ENCODE assay signal across 1 cellular context in genomic region chr1:234721476-234722266, GRCh38.
TF ChIP-seq lines count a peak whose summit lies in the region.

No MANE protein-coding gene starts in this region.

TF ChIP-seq in HepG2, 621 proteins besides CTCF, POLR2A, EP300 and RAD21 (continued from another document and continues in another):
- TF ChIP-seq SMC3 (IDR thresholded peaks at IDR 0.05; ENCODE audit: low read length), result 0 out of 2 replicates have a peak, but pooled peaks have one; percentile 9
- no peak for TF ChIP-seq CHD2 (IDR thresholded peaks at IDR 0.05; ENCODE audit: low read depth, low read length)
- TF ChIP-seq BCL6 (CRISPR knock-in tag; IDR thresholded peaks at IDR 0.05), result peak; percentile 97
- TF ChIP-seq, protein P1, sequence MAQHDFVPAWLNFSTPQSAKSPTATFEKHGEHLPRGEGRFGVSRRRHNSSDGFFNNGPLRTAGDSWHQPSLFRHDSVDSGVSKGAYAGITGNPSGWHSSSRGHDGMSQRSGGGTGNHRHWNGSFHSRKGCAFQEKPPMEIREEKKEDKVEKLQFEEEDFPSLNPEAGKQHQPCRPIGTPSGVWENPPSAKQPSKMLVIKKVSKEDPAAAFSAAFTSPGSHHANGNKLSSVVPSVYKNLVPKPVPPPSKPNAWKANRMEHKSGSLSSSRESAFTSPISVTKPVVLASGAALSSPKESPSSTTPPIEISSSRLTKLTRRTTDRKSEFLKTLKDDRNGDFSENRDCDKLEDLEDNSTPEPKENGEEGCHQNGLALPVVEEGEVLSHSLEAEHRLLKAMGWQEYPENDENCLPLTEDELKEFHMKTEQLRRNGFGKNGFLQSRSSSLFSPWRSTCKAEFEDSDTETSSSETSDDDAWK (CRISPR knock-in tag; IDR thresholded peaks at IDR 0.05), result no peak
- TF ChIP-seq, protein P2, sequence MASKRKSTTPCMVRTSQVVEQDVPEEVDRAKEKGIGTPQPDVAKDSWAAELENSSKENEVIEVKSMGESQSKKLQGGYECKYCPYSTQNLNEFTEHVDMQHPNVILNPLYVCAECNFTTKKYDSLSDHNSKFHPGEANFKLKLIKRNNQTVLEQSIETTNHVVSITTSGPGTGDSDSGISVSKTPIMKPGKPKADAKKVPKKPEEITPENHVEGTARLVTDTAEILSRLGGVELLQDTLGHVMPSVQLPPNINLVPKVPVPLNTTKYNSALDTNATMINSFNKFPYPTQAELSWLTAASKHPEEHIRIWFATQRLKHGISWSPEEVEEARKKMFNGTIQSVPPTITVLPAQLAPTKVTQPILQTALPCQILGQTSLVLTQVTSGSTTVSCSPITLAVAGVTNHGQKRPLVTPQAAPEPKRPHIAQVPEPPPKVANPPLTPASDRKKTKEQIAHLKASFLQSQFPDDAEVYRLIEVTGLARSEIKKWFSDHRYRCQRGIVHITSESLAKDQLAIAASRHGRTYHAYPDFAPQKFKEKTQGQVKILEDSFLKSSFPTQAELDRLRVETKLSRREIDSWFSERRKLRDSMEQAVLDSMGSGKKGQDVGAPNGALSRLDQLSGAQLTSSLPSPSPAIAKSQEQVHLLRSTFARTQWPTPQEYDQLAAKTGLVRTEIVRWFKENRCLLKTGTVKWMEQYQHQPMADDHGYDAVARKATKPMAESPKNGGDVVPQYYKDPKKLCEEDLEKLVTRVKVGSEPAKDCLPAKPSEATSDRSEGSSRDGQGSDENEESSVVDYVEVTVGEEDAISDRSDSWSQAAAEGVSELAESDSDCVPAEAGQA (IDR thresholded peaks at IDR 0.05; ENCODE audit: low read depth), result no peak; the same call in 1 of the 2 replicates
- TF ChIP-seq, protein P2 (CRISPR knock-in tag; IDR thresholded peaks at IDR 0.05; ENCODE audit: borderline replicate concordance), result peak; percentile 71; the same call in 1 of the 2 replicates
- TF ChIP-seq RCOR2 (CRISPR knock-in tag; IDR thresholded peaks at IDR 0.05), result peak; percentile 86
- peak; percentile 77 for TF ChIP-seq HNF4A (CRISPR knock-in tag; IDR thresholded peaks at IDR 0.05)
- TF ChIP-seq HDAC1 (CRISPR knock-in tag; IDR thresholded peaks at IDR 0.05), result peak; percentile 68
- TF ChIP-seq ZNF782 (CRISPR knock-in tag; IDR thresholded peaks at IDR 0.05; ENCODE audit: borderline replicate concordance), result no peak
- no peak for TF ChIP-seq SOX6 (IDR thresholded peaks at IDR 0.05)
- TF ChIP-seq SOX6 (CRISPR knock-in tag; IDR thresholded peaks at IDR 0.05), result peak; percentile 94
- TF ChIP-seq ZNF564 (CRISPR knock-in tag; IDR thresholded peaks at IDR 0.05), result 0 out of 2 replicates have a peak, but pooled peaks have one; percentile 58
- 0 out of 2 replicates have a peak, but pooled peaks have one; percentile 56 for TF ChIP-seq ZNF784 (CRISPR knock-in tag; IDR thresholded peaks at IDR 0.05; ENCODE audit: borderline replicate concordance)
- TF ChIP-seq, protein P3, sequence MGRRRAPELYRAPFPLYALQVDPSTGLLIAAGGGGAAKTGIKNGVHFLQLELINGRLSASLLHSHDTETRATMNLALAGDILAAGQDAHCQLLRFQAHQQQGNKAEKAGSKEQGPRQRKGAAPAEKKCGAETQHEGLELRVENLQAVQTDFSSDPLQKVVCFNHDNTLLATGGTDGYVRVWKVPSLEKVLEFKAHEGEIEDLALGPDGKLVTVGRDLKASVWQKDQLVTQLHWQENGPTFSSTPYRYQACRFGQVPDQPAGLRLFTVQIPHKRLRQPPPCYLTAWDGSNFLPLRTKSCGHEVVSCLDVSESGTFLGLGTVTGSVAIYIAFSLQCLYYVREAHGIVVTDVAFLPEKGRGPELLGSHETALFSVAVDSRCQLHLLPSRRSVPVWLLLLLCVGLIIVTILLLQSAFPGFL (CRISPR knock-in tag; IDR thresholded peaks at IDR 0.05), result no peak
- TF ChIP-seq JUND (CRISPR knock-in tag; IDR thresholded peaks at IDR 0.05), result no peak
- TF ChIP-seq, protein P4, sequence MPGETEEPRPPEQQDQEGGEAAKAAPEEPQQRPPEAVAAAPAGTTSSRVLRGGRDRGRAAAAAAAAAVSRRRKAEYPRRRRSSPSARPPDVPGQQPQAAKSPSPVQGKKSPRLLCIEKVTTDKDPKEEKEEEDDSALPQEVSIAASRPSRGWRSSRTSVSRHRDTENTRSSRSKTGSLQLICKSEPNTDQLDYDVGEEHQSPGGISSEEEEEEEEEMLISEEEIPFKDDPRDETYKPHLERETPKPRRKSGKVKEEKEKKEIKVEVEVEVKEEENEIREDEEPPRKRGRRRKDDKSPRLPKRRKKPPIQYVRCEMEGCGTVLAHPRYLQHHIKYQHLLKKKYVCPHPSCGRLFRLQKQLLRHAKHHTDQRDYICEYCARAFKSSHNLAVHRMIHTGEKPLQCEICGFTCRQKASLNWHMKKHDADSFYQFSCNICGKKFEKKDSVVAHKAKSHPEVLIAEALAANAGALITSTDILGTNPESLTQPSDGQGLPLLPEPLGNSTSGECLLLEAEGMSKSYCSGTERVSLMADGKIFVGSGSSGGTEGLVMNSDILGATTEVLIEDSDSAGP (CRISPR knock-in tag; IDR thresholded peaks at IDR 0.05; ENCODE audit: borderline replicate concordance), result no peak; the same call in 1 of the 2 replicates
- TF ChIP-seq SALL1 (CRISPR knock-in tag; IDR thresholded peaks at IDR 0.05), result peak; percentile 82
- peak; percentile 15; the same call in 1 of the 2 replicates for TF ChIP-seq ZSCAN29 (CRISPR knock-in tag; conservative IDR thresholded peaks at IDR 0.05)
- TF ChIP-seq DR1 (CRISPR knock-in tag; IDR thresholded peaks at IDR 0.05), result peak; percentile 87; the same call in 1 of the 2 replicates
- TF ChIP-seq TP53 (CRISPR knock-in tag; conservative IDR thresholded peaks at IDR 0.05), result peak; percentile 88
- TF ChIP-seq, protein P5, sequence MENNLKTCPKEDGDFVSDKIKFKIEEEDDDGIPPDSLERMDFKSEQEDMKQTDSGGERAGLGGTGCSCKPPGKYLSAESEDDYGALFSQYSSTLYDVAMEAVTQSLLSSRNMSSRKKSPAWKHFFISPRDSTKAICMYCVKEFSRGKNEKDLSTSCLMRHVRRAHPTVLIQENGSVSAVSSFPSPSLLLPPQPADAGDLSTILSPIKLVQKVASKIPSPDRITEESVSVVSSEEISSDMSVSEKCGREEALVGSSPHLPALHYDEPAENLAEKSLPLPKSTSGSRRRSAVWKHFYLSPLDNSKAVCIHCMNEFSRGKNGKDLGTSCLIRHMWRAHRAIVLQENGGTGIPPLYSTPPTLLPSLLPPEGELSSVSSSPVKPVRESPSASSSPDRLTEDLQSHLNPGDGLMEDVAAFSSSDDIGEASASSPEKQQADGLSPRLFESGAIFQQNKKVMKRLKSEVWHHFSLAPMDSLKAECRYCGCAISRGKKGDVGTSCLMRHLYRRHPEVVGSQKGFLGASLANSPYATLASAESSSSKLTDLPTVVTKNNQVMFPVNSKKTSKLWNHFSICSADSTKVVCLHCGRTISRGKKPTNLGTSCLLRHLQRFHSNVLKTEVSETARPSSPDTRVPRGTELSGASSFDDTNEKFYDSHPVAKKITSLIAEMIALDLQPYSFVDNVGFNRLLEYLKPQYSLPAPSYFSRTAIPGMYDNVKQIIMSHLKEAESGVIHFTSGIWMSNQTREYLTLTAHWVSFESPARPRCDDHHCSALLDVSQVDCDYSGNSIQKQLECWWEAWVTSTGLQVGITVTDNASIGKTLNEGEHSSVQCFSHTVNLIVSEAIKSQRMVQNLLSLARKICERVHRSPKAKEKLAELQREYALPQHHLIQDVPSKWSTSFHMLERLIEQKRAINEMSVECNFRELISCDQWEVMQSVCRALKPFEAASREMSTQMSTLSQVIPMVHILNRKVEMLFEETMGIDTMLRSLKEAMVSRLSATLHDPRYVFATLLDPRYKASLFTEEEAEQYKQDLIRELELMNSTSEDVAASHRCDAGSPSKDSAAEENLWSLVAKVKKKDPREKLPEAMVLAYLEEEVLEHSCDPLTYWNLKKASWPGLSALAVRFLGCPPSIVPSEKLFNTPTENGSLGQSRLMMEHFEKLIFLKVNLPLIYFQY (CRISPR knock-in tag; IDR thresholded peaks at IDR 0.05; ENCODE audit: borderline replicate concordance), result peak; percentile 75; the same call in 1 of the 2 replicates
- TF ChIP-seq POLR2AphosphoS5 (IDR thresholded peaks at IDR 0.05; ENCODE audit: low read depth, low read length), result peak; percentile 72
- TF ChIP-seq SP5 (CRISPR knock-in tag; IDR thresholded peaks at IDR 0.05; ENCODE audit: borderline replicate concordance, low read depth), result 0 out of 2 replicates have a peak, but pooled peaks have one; percentile 37
- TF ChIP-seq, protein P6, sequence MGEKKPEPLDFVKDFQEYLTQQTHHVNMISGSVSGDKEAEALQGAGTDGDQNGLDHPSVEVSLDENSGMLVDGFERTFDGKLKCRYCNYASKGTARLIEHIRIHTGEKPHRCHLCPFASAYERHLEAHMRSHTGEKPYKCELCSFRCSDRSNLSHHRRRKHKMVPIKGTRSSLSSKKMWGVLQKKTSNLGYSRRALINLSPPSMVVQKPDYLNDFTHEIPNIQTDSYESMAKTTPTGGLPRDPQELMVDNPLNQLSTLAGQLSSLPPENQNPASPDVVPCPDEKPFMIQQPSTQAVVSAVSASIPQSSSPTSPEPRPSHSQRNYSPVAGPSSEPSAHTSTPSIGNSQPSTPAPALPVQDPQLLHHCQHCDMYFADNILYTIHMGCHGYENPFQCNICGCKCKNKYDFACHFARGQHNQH (CRISPR knock-in tag; IDR thresholded peaks at IDR 0.05), result peak; percentile 85
- TF ChIP-seq ZNF160 (CRISPR knock-in tag; IDR thresholded peaks at IDR 0.05), result 0 out of 2 replicates have a peak, but pooled peaks have one; percentile 55
- peak in 1 of 2 experiments; percentile 44; a peak in 1 of 4 replicates for TF ChIP-seq NR2F1 (CRISPR knock-in tag; IDR thresholded peaks at IDR 0.05)
- TF ChIP-seq STAT6 (CRISPR knock-in tag; IDR thresholded peaks at IDR 0.05; ENCODE audit: borderline replicate concordance), result peak; percentile 85; the same call in 1 of the 2 replicates
- peak; percentile 91 for TF ChIP-seq NFATC3 (CRISPR knock-in tag; IDR thresholded peaks at IDR 0.05)
- peak; percentile 43; the same call in 1 of the 2 replicates for TF ChIP-seq ZNF687 (CRISPR knock-in tag; IDR thresholded peaks at IDR 0.05)
- peak; percentile 71 for TF ChIP-seq ZNF501 (CRISPR knock-in tag; IDR thresholded peaks at IDR 0.05)
- peak; percentile 71; the same call in 1 of the 2 replicates for TF ChIP-seq MIER3 (CRISPR knock-in tag; IDR thresholded peaks at IDR 0.05; ENCODE audit: borderline replicate concordance)
